12 cellular contexts compared by ENCODE assay signal in the genomic region with DNA sequence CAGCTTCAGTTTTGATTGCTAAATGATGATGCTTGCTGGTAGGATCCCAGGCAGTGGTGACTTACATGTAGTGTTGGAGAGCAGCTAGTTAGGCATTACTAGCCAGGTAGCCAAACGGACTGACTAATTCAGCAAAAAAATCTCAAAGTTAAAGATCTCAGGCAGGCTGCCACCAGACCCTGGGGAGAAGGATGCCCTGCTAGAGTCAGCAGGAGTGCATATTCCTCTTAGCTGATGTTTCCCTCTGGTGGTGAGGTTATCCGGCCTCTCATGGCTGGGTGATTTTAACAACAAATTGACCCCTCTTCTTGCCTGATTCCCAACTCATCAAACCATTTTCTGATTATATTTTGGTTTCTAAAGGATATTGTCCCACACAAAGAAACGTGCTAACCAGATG. TPM values are rescaled to one million over a fixed set of nuclear protein-coding genes. Genes with fewer than 3 reads are reported as not detected.
DNase-seq lines count a peak whose midpoint lies in the region; ATAC-seq, FAIRE-seq and TF ChIP-seq lines count a peak whose summit lies in the region.
"Had no signal": no experiment of that assay in that cellular context is flagged by ENCODE, and none has a peak within 500 bp of the region (broad histone marks: within the 10 kb centered on the region; RNA-seq: fewer than 3 reads in every experiment).

No MANE protein-coding gene starts in this region.

- TF ChIP-seq POLR2A in HepG2 (IDR thresholded peaks at IDR 0.05; ENCODE audit: insufficient read depth in 1 of 2, low read depth in 2 of 2, low read length in 2 of 2) (no peak), right lobe of liver (IDR thresholded peaks at IDR 0.05) (no peak)

- H3K4me2 ChIP-seq in HepG2 (ENCODE audit: low read depth, low read length): no peak overlapping the region

- H3K27ac ChIP-seq in HepG2 (ENCODE audit: extremely low read length, insufficient read depth, low read length): no peak overlapping the region
- no peak overlapping the region for H3K27ac ChIP-seq in right lobe of liver
- H3K27ac ChIP-seq: pancreas had no signal

- no peak overlapping the region for H2AFZ ChIP-seq in HepG2 (ENCODE audit: low read length)

- no peak overlapping the region for H3K4me3 ChIP-seq in HepG2 (replicated peaks in 1 of 3; ENCODE audit: insufficient read depth in 1 of 3, low read depth in 2 of 3, low read length in 3 of 3)
- no peak overlapping the region for H3K4me3 ChIP-seq in right lobe of liver
- H3K4me3 ChIP-seq: pancreas had no signal

- peaks cover 17% of the 10 kb centered on the region for H3K36me3 Mint-ChIP-seq in type B pancreatic cell
- H3K36me3 Mint-ChIP-seq: activated naive CD8-positive, alpha-beta T cell had no signal

- H3K27ac Mint-ChIP-seq in type B pancreatic cell: no peak overlapping the region
- H3K27ac Mint-ChIP-seq: activated naive CD8-positive, alpha-beta T cell had no signal

- WGBS in HepG2 (ENCODE audit: low lambda C conversion rate): 3% methylated on average over 3 of the region's 3 CpGs
- WGBS in right lobe of liver (ENCODE audit: insufficient coverage, low coverage, low lambda C conversion rate, missing lambda C conversion rate): 42% methylated on average over 3 of the region's 3 CpGs

- H3K9ac ChIP-seq in HepG2 (ENCODE audit: insufficient read depth, low read depth, low read length): no peak overlapping the region

- H3K36me3 ChIP-seq in HepG2 (replicated peaks in 1 of 2; ENCODE audit: control insufficient read depth in 1 of 2, insufficient read depth in 2 of 2, low read length in 2 of 2) (no peaks in the 10 kb centered on the region), right lobe of liver (no peaks in the 10 kb centered on the region)
- H3K36me3 ChIP-seq: pancreas had no signal

- H3K27me3 ChIP-seq in HepG2 (ENCODE audit: control insufficient read depth in 1 of 2, insufficient read depth in 2 of 2, low read length in 2 of 2) (peaks cover 52 to 91% of the 10 kb centered on the region in 2 experiments), right lobe of liver (peaks cover 0 to 16% of the 10 kb centered on the region in 2 donors)

- TF ChIP-seq EP300 in HepG2 (IDR thresholded peaks at IDR 0.05; ENCODE audit: low read depth in 2 of 2, low read length in 2 of 2) (no peak), HepG2 (CRISPR knock-in tag; IDR thresholded peaks at IDR 0.05; ENCODE audit: borderline replicate concordance) (no peak)

- CTCF ChIA-PET in HepG2 (lab: Yijun Ruan, JAX; ENCODE audit: low intra/inter-chr PET ratio, low total read pairs): interaction anchor here (1.9 kb wide), 1 partner anchor 34 kb away, joined by 8 read pairs; no protein-coding TSS in a partner anchor

- H3K9me3 ChIP-seq in HepG2 (ENCODE audit: low read length): no peaks in the 10 kb centered on the region
- H3K9me3 ChIP-seq in right lobe of liver: no peaks in the 10 kb centered on the region
- H3K9me3 ChIP-seq: pancreas had no signal

- peaks cover 30% of the 10 kb centered on the region for H3K4me1 ChIP-seq in HepG2 (ENCODE audit: insufficient read depth, low read length)
- H3K4me1 ChIP-seq in right lobe of liver: peaks cover 0 to 12% (median 0%) of the 10 kb centered on the region in 4 donors
- H3K4me1 ChIP-seq: pancreas had no signal

- TF ChIP-seq CTCF in HepG2 (CRISPR knock-in tag; IDR thresholded peaks at IDR 0.05) (peak; percentile 44; the same call in 1 of the 2 replicates), right lobe of liver (IDR thresholded peaks at IDR 0.05) (no peak), type B pancreatic cell (conservative IDR thresholded peaks at IDR 0.05) (peak; percentile 53)

- no peak for ATAC-seq in HepG2
- no peak for ATAC-seq in right lobe of liver
- ATAC-seq: pancreas had no signal

- no peaks in the 10 kb centered on the region for H4K20me1 ChIP-seq in HepG2 (ENCODE audit: insufficient read depth, low read length)

- H3K4me1 Mint-ChIP-seq in type B pancreatic cell (ENCODE audit: unreplicated experiment): peaks cover 28% of the 10 kb centered on the region

- peak overlapping the region; percentile 55 for H3K4me3 Mint-ChIP-seq in type B pancreatic cell
- H3K4me3 Mint-ChIP-seq: activated naive CD8-positive, alpha-beta T cell had no signal

- POLR2A ChIA-PET in HepG2 (lab: Yijun Ruan, JAX): interaction anchor here (1.1 kb wide), 1 partner anchor 55 kb away, joined by 3 read pairs; a partner anchor contains a TSS

- in situ Hi-C loops in HepG2 (cut with HindIII; ENCODE audit: extremely low pct_ligation_motif_present, low pct_unique_long_range_greater_than_20kb): no loop called here

- H3K9me3 Mint-ChIP-seq in type B pancreatic cell: no peaks in the 10 kb centered on the region

- peak; percentile 36 for DNase-seq in HepG2 (ENCODE audit: low spot score)
- DNase-seq in right lobe of liver: no peak
- DNase-seq in globus pallidus (ENCODE audit: low spot score): peak; percentile 41
- DNase-seq in type B pancreatic cell (ENCODE audit: extremely low spot score, unreplicated experiment): no peak
- no peak for DNase-seq in cerebellar nuclear complex (lab: John Stamatoyannopoulos, UW)
- no peak for DNase-seq in NCI-H524 (lab: John Stamatoyannopoulos, UW)
- DNase-seq: activated CD4-positive, CD25-positive, alpha-beta regulatory T cell; KBM-7; NCI-H748 treated with DMSO at 0.1 percent for 48 hours; pancreas had no signal

- FAIRE-seq in HepG2 (lab: Jason Lieb, UNC): peak; percentile 18
- FAIRE-seq: frontal cortex, pancreas had no signal

- no peak for TF ChIP-seq RAD21 in HepG2 (CRISPR knock-in tag; IDR thresholded peaks at IDR 0.05)

- intact Hi-C loops in HepG2 (cut with micrococcal nuclease; ENCODE audit: unreplicated experiment) (no loop called here), right lobe of liver (cut with DNase I) (no loop called here)

- no TSS peak for BruUV-seq in HepG2 (replicated peaks; lab: Mats Ljungman, UMichigan)

- H3K27me3 Mint-ChIP-seq in type B pancreatic cell: peaks cover 6% of the 10 kb centered on the region

- H3K79me2 ChIP-seq in HepG2 (ENCODE audit: insufficient read depth, low read length): no peaks in the 10 kb centered on the region

RNA-seq across cellular contexts. Expression of a gene that starts 2.8 kb away (rescaled TPM):
- total RNA-seq in HepG2 (2016; rRNA removed; fragmentation: Illumina TruSeq; extraction: Trizol) (not detected in 2 replicates), right lobe of liver (under 1 TPM; 0.19 to 0.60 (median 0.39) TPM), type B pancreatic cell (ENCODE audit: low replicate concordance) (41.0 and 59.3 TPM in 2 replicates)
- not detected in 2 replicates for total RNA-seq in HepG2 (2016; cell fraction: cytosol; rRNA removed; fragmentation: Illumina TruSeq; extraction: Trizol; ENCODE audit: low read depth)
- total RNA-seq in HepG2 (2016; cell fraction: insoluble cytoplasmic fraction; rRNA removed; fragmentation: Illumina TruSeq; extraction: Trizol): not detected in 2 replicates
- total RNA-seq in HepG2 (2016; cell fraction: membrane; rRNA removed; fragmentation: Illumina TruSeq; extraction: Trizol): not detected in 2 replicates
- total RNA-seq in HepG2 (2016; cell fraction: nucleus; rRNA removed; fragmentation: Illumina TruSeq; extraction: Trizol): not detected in 2 replicates
- polyA plus RNA-seq in HepG2 (2011; rRNA removed): not detected in 2 replicates
- 0.03 and 0.04 TPM in 2 replicates for polyA plus RNA-seq in HepG2 (2011; cell fraction: cytosol; rRNA removed)
- polyA plus RNA-seq in HepG2 (2011; cell fraction: nucleus; rRNA removed): 0.05 TPM in 2 replicates
- polyA plus RNA-seq in HepG2 (2012): not detected in 2 replicates
- not detected in 2 replicates for polyA plus RNA-seq in HepG2 (2016; cell fraction: cytosol; fragmentation: Illumina TruSeq; extraction: Trizol; ENCODE audit: low read depth)
- polyA plus RNA-seq in HepG2 (2016; cell fraction: insoluble cytoplasmic fraction; fragmentation: Illumina TruSeq; extraction: Trizol; ENCODE audit: low read depth): not detected in 2 replicates
- polyA plus RNA-seq in HepG2 (2016; cell fraction: membrane; fragmentation: Illumina TruSeq; extraction: Trizol; ENCODE audit: low read depth): not detected in 2 replicates
- not detected in 2 replicates for polyA plus RNA-seq in HepG2 (2016; cell fraction: nucleus; fragmentation: Illumina TruSeq; extraction: Trizol; ENCODE audit: insufficient read depth, low read depth)
- not detected in 2 replicates for polyA minus RNA-seq in HepG2 (2011; rRNA and poly(A)+ RNA removed; ENCODE audit: low replicate concordance)
- not detected in 2 replicates for polyA minus RNA-seq in HepG2 (2011; cell fraction: cytosol; rRNA and poly(A)+ RNA removed)
- not detected in 2 replicates for polyA minus RNA-seq in HepG2 (2011; cell fraction: nucleus; rRNA and poly(A)+ RNA removed)

RNA-seq across cellular contexts. Expression of a gene that starts 9.5 kb away (rescaled TPM):
- total RNA-seq in HepG2 (2016; rRNA removed; fragmentation: Illumina TruSeq; extraction: Trizol) (0.48 and 0.95 TPM in 2 replicates), right lobe of liver (1 to 10 TPM; 1.5 to 2.7 (median 2.1) TPM), type B pancreatic cell (ENCODE audit: low replicate concordance) (16.8 and 52.5 TPM in 2 replicates)
- total RNA-seq in HepG2 (2016; cell fraction: cytosol; rRNA removed; fragmentation: Illumina TruSeq; extraction: Trizol; ENCODE audit: low read depth): 0.30 TPM in 1 of 2 replicates, not detected in the other
- total RNA-seq in HepG2 (2016; cell fraction: insoluble cytoplasmic fraction; rRNA removed; fragmentation: Illumina TruSeq; extraction: Trizol): 0.21 and 0.91 TPM in 2 replicates
- 0.12 and 0.31 TPM in 2 replicates for total RNA-seq in HepG2 (2016; cell fraction: membrane; rRNA removed; fragmentation: Illumina TruSeq; extraction: Trizol)
- total RNA-seq in HepG2 (2016; cell fraction: nucleus; rRNA removed; fragmentation: Illumina TruSeq; extraction: Trizol): 1.2 TPM in 2 replicates
- 1.1 and 1.8 TPM in 2 replicates for polyA plus RNA-seq in HepG2 (2011; rRNA removed)
- 0.69 and 0.98 TPM in 2 replicates for polyA plus RNA-seq in HepG2 (2011; cell fraction: cytosol; rRNA removed)
- polyA plus RNA-seq in HepG2 (2011; cell fraction: nucleus; rRNA removed): 9.4 and 11.6 TPM in 2 replicates
- 1.7 and 2.3 TPM in 2 replicates for polyA plus RNA-seq in HepG2 (2012)
- polyA plus RNA-seq in HepG2 (2016; cell fraction: cytosol; fragmentation: Illumina TruSeq; extraction: Trizol; ENCODE audit: low read depth): 0.12 and 0.14 TPM in 2 replicates
- 0.27 and 0.67 TPM in 2 replicates for polyA plus RNA-seq in HepG2 (2016; cell fraction: insoluble cytoplasmic fraction; fragmentation: Illumina TruSeq; extraction: Trizol; ENCODE audit: low read depth)
- polyA plus RNA-seq in HepG2 (2016; cell fraction: membrane; fragmentation: Illumina TruSeq; extraction: Trizol; ENCODE audit: low read depth): 0.16 and 0.19 TPM in 2 replicates
- 3.6 and 3.8 TPM in 2 replicates for polyA plus RNA-seq in HepG2 (2016; cell fraction: nucleus; fragmentation: Illumina TruSeq; extraction: Trizol; ENCODE audit: insufficient read depth, low read depth)
- polyA minus RNA-seq in HepG2 (2011; rRNA and poly(A)+ RNA removed; ENCODE audit: low replicate concordance): 3.1 TPM in 1 of 2 replicates, not detected in the other
- 0.59 and 1.5 TPM in 2 replicates for polyA minus RNA-seq in HepG2 (2011; cell fraction: cytosol; rRNA and poly(A)+ RNA removed)
- polyA minus RNA-seq in HepG2 (2011; cell fraction: nucleus; rRNA and poly(A)+ RNA removed): 0.99 and 1.9 TPM in 2 replicates

RNA-seq across cellular contexts. Expression of a gene that starts 10.4 kb away (rescaled TPM):
- total RNA-seq in HepG2 (2016; rRNA removed; fragmentation: Illumina TruSeq; extraction: Trizol): not detected in 2 replicates
- not detected in 2 replicates for total RNA-seq in HepG2 (2016; cell fraction: cytosol; rRNA removed; fragmentation: Illumina TruSeq; extraction: Trizol; ENCODE audit: low read depth)
- not detected in 2 replicates for total RNA-seq in HepG2 (2016; cell fraction: insoluble cytoplasmic fraction; rRNA removed; fragmentation: Illumina TruSeq; extraction: Trizol)
- not detected in 2 replicates for total RNA-seq in HepG2 (2016; cell fraction: membrane; rRNA removed; fragmentation: Illumina TruSeq; extraction: Trizol)
- total RNA-seq in HepG2 (2016; cell fraction: nucleus; rRNA removed; fragmentation: Illumina TruSeq; extraction: Trizol): not detected in 2 replicates
- not detected in 2 replicates for polyA plus RNA-seq in HepG2 (2011; rRNA removed)
- polyA plus RNA-seq in HepG2 (2011; cell fraction: cytosol; rRNA removed): not detected in 2 replicates
- not detected in 2 replicates for polyA plus RNA-seq in HepG2 (2011; cell fraction: nucleus; rRNA removed)
- polyA plus RNA-seq in HepG2 (2012): not detected in 2 replicates
- not detected in 2 replicates for polyA plus RNA-seq in HepG2 (2016; cell fraction: cytosol; fragmentation: Illumina TruSeq; extraction: Trizol; ENCODE audit: low read depth)
- polyA plus RNA-seq in HepG2 (2016; cell fraction: insoluble cytoplasmic fraction; fragmentation: Illumina TruSeq; extraction: Trizol; ENCODE audit: low read depth): not detected in 2 replicates
- not detected in 2 replicates for polyA plus RNA-seq in HepG2 (2016; cell fraction: membrane; fragmentation: Illumina TruSeq; extraction: Trizol; ENCODE audit: low read depth)
- not detected in 2 replicates for polyA plus RNA-seq in HepG2 (2016; cell fraction: nucleus; fragmentation: Illumina TruSeq; extraction: Trizol; ENCODE audit: insufficient read depth, low read depth)
- not detected in 2 replicates for polyA minus RNA-seq in HepG2 (2011; rRNA and poly(A)+ RNA removed; ENCODE audit: low replicate concordance)
- polyA minus RNA-seq in HepG2 (2011; cell fraction: cytosol; rRNA and poly(A)+ RNA removed): not detected in 2 replicates
- not detected in 2 replicates for polyA minus RNA-seq in HepG2 (2011; cell fraction: nucleus; rRNA and poly(A)+ RNA removed)
- total RNA-seq in right lobe of liver: not detected
- not detected in 2 replicates for total RNA-seq in type B pancreatic cell (ENCODE audit: low replicate concordance)
- total RNA-seq: frontal cortex, pancreas had no signal
- polyA plus RNA-seq: pancreas had no signal

RNA-seq across cellular contexts. Expression of a gene that starts 14.6 kb away (rescaled TPM):
- not detected in 2 replicates for total RNA-seq in HepG2 (2016; rRNA removed; fragmentation: Illumina TruSeq; extraction: Trizol)
- total RNA-seq in HepG2 (2016; cell fraction: cytosol; rRNA removed; fragmentation: Illumina TruSeq; extraction: Trizol; ENCODE audit: low read depth): not detected in 2 replicates
- not detected in 2 replicates for total RNA-seq in HepG2 (2016; cell fraction: insoluble cytoplasmic fraction; rRNA removed; fragmentation: Illumina TruSeq; extraction: Trizol)
- total RNA-seq in HepG2 (2016; cell fraction: membrane; rRNA removed; fragmentation: Illumina TruSeq; extraction: Trizol): not detected in 2 replicates
- not detected in 2 replicates for total RNA-seq in HepG2 (2016; cell fraction: nucleus; rRNA removed; fragmentation: Illumina TruSeq; extraction: Trizol)
- not detected in 2 replicates for polyA plus RNA-seq in HepG2 (2011; rRNA removed)
- not detected in 2 replicates for polyA plus RNA-seq in HepG2 (2011; cell fraction: cytosol; rRNA removed)
- not detected in 2 replicates for polyA plus RNA-seq in HepG2 (2011; cell fraction: nucleus; rRNA removed)
- not detected in 2 replicates for polyA plus RNA-seq in HepG2 (2012)
- not detected in 2 replicates for polyA plus RNA-seq in HepG2 (2016; cell fraction: cytosol; fragmentation: Illumina TruSeq; extraction: Trizol; ENCODE audit: low read depth)
- not detected in 2 replicates for polyA plus RNA-seq in HepG2 (2016; cell fraction: insoluble cytoplasmic fraction; fragmentation: Illumina TruSeq; extraction: Trizol; ENCODE audit: low read depth)
- not detected in 2 replicates for polyA plus RNA-seq in HepG2 (2016; cell fraction: membrane; fragmentation: Illumina TruSeq; extraction: Trizol; ENCODE audit: low read depth)
- polyA plus RNA-seq in HepG2 (2016; cell fraction: nucleus; fragmentation: Illumina TruSeq; extraction: Trizol; ENCODE audit: insufficient read depth, low read depth): not detected in 2 replicates
- polyA minus RNA-seq in HepG2 (2011; rRNA and poly(A)+ RNA removed; ENCODE audit: low replicate concordance): not detected in 2 replicates
- polyA minus RNA-seq in HepG2 (2011; cell fraction: cytosol; rRNA and poly(A)+ RNA removed): not detected in 2 replicates
- polyA minus RNA-seq in HepG2 (2011; cell fraction: nucleus; rRNA and poly(A)+ RNA removed): not detected in 2 replicates
- total RNA-seq in right lobe of liver: under 1 TPM in 2 of 6 experiments, not detected in 4; 0.32 to 0.49 TPM
- total RNA-seq in type B pancreatic cell (ENCODE audit: low replicate concordance): 0.19 TPM in 1 of 2 replicates, not detected in the other

RNA-seq across cellular contexts. Expression of a gene that starts 40.9 kb away (rescaled TPM):
- total RNA-seq in HepG2 (2016; rRNA removed; fragmentation: Illumina TruSeq; extraction: Trizol) (173 and 233 TPM in 2 replicates), right lobe of liver (10 to 100 TPM; 23.6 to 95.3 (median 64.6) TPM), type B pancreatic cell (ENCODE audit: low replicate concordance) (202 and 337 TPM in 2 replicates)
- total RNA-seq in HepG2 (2016; cell fraction: cytosol; rRNA removed; fragmentation: Illumina TruSeq; extraction: Trizol; ENCODE audit: low read depth): 164 and 170 TPM in 2 replicates
- total RNA-seq in HepG2 (2016; cell fraction: insoluble cytoplasmic fraction; rRNA removed; fragmentation: Illumina TruSeq; extraction: Trizol): 151 and 261 TPM in 2 replicates
- 240 and 258 TPM in 2 replicates for total RNA-seq in HepG2 (2016; cell fraction: membrane; rRNA removed; fragmentation: Illumina TruSeq; extraction: Trizol)
- total RNA-seq in HepG2 (2016; cell fraction: nucleus; rRNA removed; fragmentation: Illumina TruSeq; extraction: Trizol): 233 and 257 TPM in 2 replicates
- 524 and 560 TPM in 2 replicates for polyA plus RNA-seq in HepG2 (2011; rRNA removed)
- 223 and 254 TPM in 2 replicates for polyA plus RNA-seq in HepG2 (2011; cell fraction: cytosol; rRNA removed)
- polyA plus RNA-seq in HepG2 (2011; cell fraction: nucleus; rRNA removed): 1,653 and 1,890 TPM in 2 replicates
- 250 and 273 TPM in 2 replicates for polyA plus RNA-seq in HepG2 (2012)
- polyA plus RNA-seq in HepG2 (2016; cell fraction: cytosol; fragmentation: Illumina TruSeq; extraction: Trizol; ENCODE audit: low read depth): 203 and 217 TPM in 2 replicates
- polyA plus RNA-seq in HepG2 (2016; cell fraction: insoluble cytoplasmic fraction; fragmentation: Illumina TruSeq; extraction: Trizol; ENCODE audit: low read depth): 267 and 292 TPM in 2 replicates
- 282 and 307 TPM in 2 replicates for polyA plus RNA-seq in HepG2 (2016; cell fraction: membrane; fragmentation: Illumina TruSeq; extraction: Trizol; ENCODE audit: low read depth)
- 742 and 751 TPM in 2 replicates for polyA plus RNA-seq in HepG2 (2016; cell fraction: nucleus; fragmentation: Illumina TruSeq; extraction: Trizol; ENCODE audit: insufficient read depth, low read depth)
- 87.7 and 98.1 TPM in 2 replicates for polyA minus RNA-seq in HepG2 (2011; rRNA and poly(A)+ RNA removed; ENCODE audit: low replicate concordance)
- 48.4 and 51.4 TPM in 2 replicates for polyA minus RNA-seq in HepG2 (2011; cell fraction: cytosol; rRNA and poly(A)+ RNA removed)
- 305 and 331 TPM in 2 replicates for polyA minus RNA-seq in HepG2 (2011; cell fraction: nucleus; rRNA and poly(A)+ RNA removed)

Comparison
In these comparisons a context has a peak if more than half of its experiments do, and no peak if none do; other contexts are left out.
1. DNase-seq: peak in HepG2 (single experiment) and globus pallidus (single experiment); none in right lobe of liver (0 of 3), type B pancreatic cell (single experiment), cerebellar nuclear complex (0 of 2) and NCI-H524 (0 of 2).
2. CTCF ChIP-seq: peak in HepG2 (single experiment) and type B pancreatic cell (single experiment); none in right lobe of liver (0 of 4).
3. RNA of a gene that starts 2.8 kb away (total RNA-seq): 41.0 to 59.3 TPM in type B pancreatic cell; 0.19 to 0.60 TPM in right lobe of liver and not detected in HepG2; every median in the first group is over 10 times any median in the second.